24 cellular contexts compared by ENCODE assay signal in genomic region chr6:160358225-160359119, GRCh38. TPM values are rescaled to one million over a fixed set of nuclear protein-coding genes. Genes with fewer than 3 reads are reported as not detected.
DNase-seq lines count a peak whose midpoint lies in the region; ATAC-seq, FAIRE-seq and TF ChIP-seq lines count a peak whose summit lies in the region.
"Had no signal": no experiment of that assay in that cellular context is flagged by ENCODE, and none has a peak within 500 bp of the region (broad histone marks: within the 10 kb centered on the region; RNA-seq: fewer than 3 reads in every experiment).

No MANE protein-coding gene starts in this region.

- DNase-seq in ELR (ENCODE audit: low read depth) = peak; percentile 78
- DNase-seq in K562 (ENCODE audit: extremely low read depth in 1 of 4, low spot score in 3 of 4) = no peak
- DNase-seq in right lobe of liver = peak in 1 of 3 donors; percentile 57
- DNase-seq in gastrocnemius medialis = no peak
- DNase-seq in NCI-H446 treated with DMSO at 0.1 percent for 48 hours (lab: John Stamatoyannopoulos, UW) = no peak
- DNase-seq in MCF 10A (ENCODE audit: unreplicated experiment) = no peak
- DNase-seq in PC-3 = no peak
- no peak for DNase-seq in OCI-M1 (lab: John Stamatoyannopoulos, UW)
- DNase-seq: BE2C; CD4-positive, CD25-positive, alpha-beta regulatory T cell; COR-L47; DMS153; HFFc6; KG1; NCI-H1417 treated with DMSO at 0.1 percent for 48 hours; NCI-H2029 treated with DMSO at 0.1 percent for 48 hours; NCI-H2171; NCI-H446; RPMI8226; SIG-M5 had no signal

- H3K4me1 Mint-ChIP-seq in MCF 10A (ENCODE audit: insufficient read depth, unreplicated experiment) = no peaks in the 10 kb centered on the region

- TF ChIP-seq EP300 in K562 (IDR thresholded peaks at IDR 0.05; ENCODE audit: low read length) = no peak

- H3K36me3 Mint-ChIP-seq in MCF 10A (ENCODE audit: insufficient read depth, unreplicated experiment) = no peaks in the 10 kb centered on the region
- H3K36me3 Mint-ChIP-seq: CD4-positive, CD25-positive, alpha-beta regulatory T cell had no signal

- no peak overlapping the region for H3K9ac ChIP-seq in K562 (ENCODE audit: insufficient read depth in 1 of 2, low read depth in 2 of 2, low read length in 2 of 2)
- H3K9ac ChIP-seq in PC-3 (ENCODE audit: low read length) = no peak overlapping the region

- H3K9me3 Mint-ChIP-seq in MCF 10A (ENCODE audit: unreplicated experiment) = no peaks in the 10 kb centered on the region
- H3K9me3 Mint-ChIP-seq: CD4-positive, CD25-positive, alpha-beta regulatory T cell had no signal

- no peak overlapping the region for H3K4me3 Mint-ChIP-seq in MCF 10A (ENCODE audit: unreplicated experiment)
- H3K4me3 Mint-ChIP-seq: CD4-positive, CD25-positive, alpha-beta regulatory T cell; HFFc6 had no signal

- H3K9me1 ChIP-seq in K562 (ENCODE audit: control insufficient read depth, insufficient read depth, low read length) = no peaks in the 10 kb centered on the region

- no peak overlapping the region for H3K27ac ChIP-seq in K562 (ENCODE audit: extremely low read depth, low read depth, low read length)
- peak overlapping the region in 1 of 3 donors; percentile 14 for H3K27ac ChIP-seq in right lobe of liver
- peak overlapping the region in 3 of 4 donors; percentile 77 to 95 (median 84) for H3K27ac ChIP-seq in gastrocnemius medialis
- H3K27ac ChIP-seq in PC-3 (ENCODE audit: low read length) = no peak overlapping the region

- 0% methylated on average over 9 of the region's 9 CpGs for WGBS in K562 (ENCODE audit: insufficient coverage, low coverage, missing lambda C conversion rate)
- WGBS in right lobe of liver (ENCODE audit: insufficient coverage, low coverage, low lambda C conversion rate, missing lambda C conversion rate) = 32% methylated on average over 5 of the region's 9 CpGs

- TF ChIP-seq CTCF in K562 (IDR thresholded peaks at IDR 0.05 in 2 of 3, conservative IDR thresholded peaks at IDR 0.05 in 1 of 3; ENCODE audit: insufficient read depth in 2 of 3, low read depth in 1 of 3, low read length in 3 of 3) (no peak), right lobe of liver (IDR thresholded peaks at IDR 0.05) (no peak), gastrocnemius medialis (IDR thresholded peaks at IDR 0.05 in 4 of 5, conservative IDR thresholded peaks at IDR 0.05 in 1 of 5) (no peak), MCF 10A (IDR thresholded peaks at IDR 0.05; ENCODE audit: unreplicated experiment) (no peak), PC-3 (conservative IDR thresholded peaks at IDR 0.05; ENCODE audit: low read depth, low read length) (no peak)

- no peaks in the 10 kb centered on the region for H3K27me3 Mint-ChIP-seq in MCF 10A (ENCODE audit: insufficient read depth, unreplicated experiment)

- H3K9me2 ChIP-seq in PC-3 (replicated peaks; ENCODE audit: low read length) = no peaks in the 10 kb centered on the region

- H3K79me2 ChIP-seq in K562 (ENCODE audit: control insufficient read depth, insufficient read depth, low read length) = no peaks in the 10 kb centered on the region
- no peaks in the 10 kb centered on the region for H3K79me2 ChIP-seq in PC-3 (ENCODE audit: low read length)

- POLR2A ChIA-PET in K562 (lab: Yijun Ruan, JAX) = interaction anchor here (1.1 kb wide), 1 partner anchor 13 kb away, joined by 4 read pairs; no protein-coding TSS in a partner anchor
- POLR2A ChIA-PET in MCF 10A (lab: Yijun Ruan, JAX) = interaction anchor here (0.6 to 0.7 kb wide), 2 partner anchors 97 to 382 kb away, joined by 3 read pairs; no protein-coding TSS in a partner anchor
- POLR2A ChIA-PET in PC-3 (lab: Charles Lee; ENCODE audit: unreplicated experiment) = interaction anchor here (0.6 kb wide), 2 partner anchors 21 to 377 kb away, joined by 3 read pairs; no protein-coding TSS in a partner anchor

- no peak for TF ChIP-seq RAD21 in K562 (CRISPR knock-in tag; conservative IDR thresholded peaks at IDR 0.05 in 1 of 2, IDR thresholded peaks at IDR 0.05 in 1 of 2)

- H2AFZ ChIP-seq in K562 (ENCODE audit: low read depth, low read length) (no peak overlapping the region), PC-3 (ENCODE audit: low read length) (no peak overlapping the region)

- TF ChIP-seq POLR2A in K562 (conservative IDR thresholded peaks at IDR 0.05) (no peak), right lobe of liver (IDR thresholded peaks at IDR 0.05) (no peak), gastrocnemius medialis (IDR thresholded peaks at IDR 0.05) (no peak)

- no TSS peak for BruUV-seq in K562 (replicated peaks; lab: Mats Ljungman, UMichigan)
- no TSS peak for BruUV-seq in MCF 10A (replicated peaks; lab: Mats Ljungman, UMichigan)
- BruUV-seq in PC-3 (replicated peaks; lab: Mats Ljungman, UMichigan) = no TSS peak

- H3K36me3 ChIP-seq in K562 (ENCODE audit: control insufficient read depth, insufficient read depth, low read length) = no peaks in the 10 kb centered on the region
- H3K36me3 ChIP-seq in right lobe of liver = no peaks in the 10 kb centered on the region
- no peaks in the 10 kb centered on the region for H3K36me3 ChIP-seq in gastrocnemius medialis
- no peaks in the 10 kb centered on the region for H3K36me3 ChIP-seq in PC-3 (ENCODE audit: low read depth, low read length)
- H3K36me3 ChIP-seq: BE2C had no signal

- intact Hi-C loops in K562 (cut with micrococcal nuclease) = no loop called here
- intact Hi-C loops in right lobe of liver (cut with DNase I) = no loop called here
- intact Hi-C loops in gastrocnemius medialis (cut with DNase I; ENCODE audit: low total_unique reads) = no loop called here
- intact Hi-C loops in MCF 10A (cut with micrococcal nuclease) = no loop called here
- intact Hi-C loops in PC-3 (cut with micrococcal nuclease) = no loop called here

- H3K27me3 ChIP-seq in K562 (ENCODE audit: control insufficient read depth in 2 of 2, insufficient read depth in 2 of 2, low read length in 2 of 2) = peaks cover 12 to 45% of the 10 kb centered on the region in 2 experiments; a peak in 3 of 5 replicates
- H3K27me3 ChIP-seq in right lobe of liver = no peaks in the 10 kb centered on the region
- H3K27me3 ChIP-seq in gastrocnemius medialis = no peaks in the 10 kb centered on the region
- no peaks in the 10 kb centered on the region for H3K27me3 ChIP-seq in PC-3 (ENCODE audit: low read length)
- H3K27me3 ChIP-seq: BE2C had no signal

- ATAC-seq in K562 (no peak), right lobe of liver (peak; percentile 33 to 61 (median 40)), gastrocnemius medialis (no peak), PC-3 (no peak)
- ATAC-seq: SK-N-SH treated with all-trans-retinoic acid at 6 μM for 48 hours had no signal

- H3K4me2 ChIP-seq in K562 (ENCODE audit: insufficient read depth, low read length) (no peak overlapping the region), PC-3 (ENCODE audit: low read length) (no peak overlapping the region)

- H3K27ac Mint-ChIP-seq in MCF 10A (ENCODE audit: low read depth, unreplicated experiment) = no peak overlapping the region
- H3K27ac Mint-ChIP-seq: CD4-positive, CD25-positive, alpha-beta regulatory T cell; HFFc6 had no signal

- H3K9me3 ChIP-seq in K562 (replicated peaks; ENCODE audit: control insufficient read depth, insufficient read depth, low read depth, low read length) = no peaks in the 10 kb centered on the region
- H3K9me3 ChIP-seq in right lobe of liver = no peaks in the 10 kb centered on the region
- H3K9me3 ChIP-seq in gastrocnemius medialis = no peaks in the 10 kb centered on the region
- no peaks in the 10 kb centered on the region for H3K9me3 ChIP-seq in PC-3 (ENCODE audit: low read length)
- H3K9me3 ChIP-seq: BE2C had no signal

- H3F3A ChIP-seq in PC-3 (ENCODE audit: low read length, unreplicated experiment) = no peaks in the 10 kb centered on the region

- H3K4me3 ChIP-seq in K562 = no peak overlapping the region
- H3K4me3 ChIP-seq in right lobe of liver = no peak overlapping the region
- H3K4me3 ChIP-seq in gastrocnemius medialis = no peak overlapping the region
- H3K4me3 ChIP-seq in PC-3 (ENCODE audit: low read length) = no peak overlapping the region

- peaks cover 3% of the 10 kb centered on the region; the same call in 1 of the 2 replicates for H4K20me1 ChIP-seq in K562 (replicated peaks; ENCODE audit: control insufficient read depth, insufficient read depth, low read length)
- no peaks in the 10 kb centered on the region for H4K20me1 ChIP-seq in PC-3 (ENCODE audit: low read length)

- H3K4me1 ChIP-seq in K562 (replicated peaks in 1 of 2; ENCODE audit: control insufficient read depth in 2 of 2, insufficient read depth in 2 of 2, low read length in 2 of 2) (peaks cover 0 to 7% of the 10 kb centered on the region in 2 experiments; a peak in 1 of 5 replicates), right lobe of liver (peaks cover 0 to 39% (median 6%) of the 10 kb centered on the region in 4 donors), gastrocnemius medialis (peaks cover 29 to 44% of the 10 kb centered on the region in 2 donors), PC-3 (ENCODE audit: insufficient read depth, low read length) (peaks cover 5% of the 10 kb centered on the region)
- H3K4me1 ChIP-seq: BE2C had no signal

- FAIRE-seq in K562 (lab: Jason Lieb, UNC) = peak; percentile 6
- FAIRE-seq: GM12891, H54 had no signal

- CTCF ChIA-PET in K562 (lab: Yijun Ruan, JAX; ENCODE audit: low intra/inter-chr PET ratio) (no interaction called here), MCF 10A (lab: Yijun Ruan, JAX) (interaction anchor here (0.6 kb wide), 1 partner anchor 1249 kb away, joined by 3 read pairs; no protein-coding TSS in a partner anchor), PC-3 (lab: Charles Lee) (no interaction called here)

- in situ Hi-C loops in K562 (cut with MboI) = no loop called here
- in situ Hi-C loops in gastrocnemius medialis (cut with MboI; ENCODE audit: low sequenced_read_pairs in 4 of 4) = no loop called here

RNA-seq across cellular contexts. Expression of gene SLC22A3, which starts 10.3 kb away (rescaled TPM):
- not detected in 2 replicates for total RNA-seq in K562 (2011; cell fraction: chromatin; rRNA removed; ENCODE audit: low replicate concordance)
- not detected in 2 replicates for total RNA-seq in K562 (2011; cell fraction: nucleolus; rRNA removed)
- not detected in 2 replicates for total RNA-seq in K562 (2011; cell fraction: nucleoplasm; rRNA removed)
- total RNA-seq in K562 (2014; rRNA removed) (not detected in 2 replicates), K562 (2014; rRNA removed; fragmentation: Illumina TruSeq; extraction: Trizol) (not detected in 2 replicates), K562 (2015; rRNA removed; fragmentation: Illumina TruSeq; extraction: Trizol) (not detected in 2 replicates), K562 (2021) (0.07 TPM in 1 of 2 replicates, not detected in the other), right lobe of liver (10 to 100 TPM; 16.3 to 49.3 (median 32.0) TPM), gastrocnemius medialis (10 to 100 TPM; 49.5 to 75.4 (median 58.2) TPM), MCF 10A (2022) (0.09 and 0.20 TPM in 2 replicates), PC-3 (2014; rRNA removed) (0.47 and 0.92 TPM in 2 replicates)
- polyA plus RNA-seq in K562 (2011; rRNA removed) (not detected in 2 replicates), K562 (2014; fragmentation: Illumina TruSeq; extraction: Trizol) (not detected in 2 replicates), K562 (2014; fragmentation: Nextera tagmentation; extraction: Ambion mirVana) (not detected), K562 (2014; rRNA removed) (not detected in 2 replicates)
- not detected in 2 replicates for polyA plus RNA-seq in K562 (2011; cell fraction: cytosol; rRNA removed)
- polyA plus RNA-seq in K562 (2011; cell fraction: nucleus; rRNA removed) = not detected in 2 replicates
- not detected in 2 replicates for polyA plus RNA-seq in K562 (2012)
- not detected in 2 replicates for polyA minus RNA-seq in K562 (2011; rRNA and poly(A)+ RNA removed)
- polyA minus RNA-seq in K562 (2011; cell fraction: cytosol; rRNA and poly(A)+ RNA removed) = not detected in 2 replicates
- not detected in 2 replicates for polyA minus RNA-seq in K562 (2011; cell fraction: nucleus; rRNA and poly(A)+ RNA removed)
- total RNA-seq: A172, HFFc6 had no signal

Comparison
In these comparisons a context has a peak if more than half of its experiments do, and no peak if none do; other contexts are left out.
1. ATAC-seq: peak in right lobe of liver (4 of 4); none in K562 (single experiment), gastrocnemius medialis (0 of 2) and PC-3 (single experiment).
2. H3K27ac ChIP-seq: peak in gastrocnemius medialis (3 of 4); none in K562 (single experiment) and PC-3 (single experiment).